In the genomic region with DNA sequence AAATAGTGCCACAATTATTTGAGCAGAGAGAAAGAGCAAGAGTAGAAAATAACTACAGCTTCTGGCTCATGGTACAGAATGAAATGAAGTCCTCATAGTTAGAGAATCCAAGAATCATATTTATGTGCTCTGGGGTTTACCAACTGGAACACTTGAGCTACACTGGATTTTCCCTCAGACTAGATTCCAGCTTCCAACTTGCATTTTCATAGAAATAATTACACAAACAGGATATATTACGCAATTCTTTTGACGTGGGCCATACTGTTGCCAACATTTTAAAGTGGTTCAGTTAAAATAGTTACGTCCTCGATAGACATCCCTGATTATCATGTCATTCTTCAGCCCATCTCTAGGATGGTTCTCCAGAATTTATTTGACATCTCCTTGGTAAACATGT, we compare ENCODE assay signal across 15 cellular contexts.
A peak's percentile ranks its signal among the peaks of the same experiment; 100 is the strongest.
DNase-seq lines count a peak whose midpoint lies in the region; ATAC-seq and TF ChIP-seq lines count a peak whose summit lies in the region.
"Had no signal": no experiment of that assay in that cellular context is flagged by ENCODE, and none has a peak within 500 bp of the region (broad histone marks: within the 10 kb centered on the region; RNA-seq: fewer than 3 reads in every experiment).

No MANE protein-coding gene starts in this region.

- no peaks in the 10 kb centered on the region for H3K9me3 ChIP-seq in right atrium auricular region
- no peaks in the 10 kb centered on the region for H3K9me3 ChIP-seq in right cardiac atrium (ENCODE audit: control insufficient read depth, low read length)
- no peaks in the 10 kb centered on the region for H3K9me3 ChIP-seq in aorta (ENCODE audit: control insufficient read depth, low read length)
- H3K9me3 ChIP-seq: HAP-1, lower lobe of right lung had no signal

- H3K36me3 ChIP-seq in right atrium auricular region (no peaks in the 10 kb centered on the region), aorta (ENCODE audit: control insufficient read depth in 1 of 2, insufficient read depth in 2 of 2, low read length in 1 of 2) (no peaks in the 10 kb centered on the region)
- H3K36me3 ChIP-seq: HAP-1, lower lobe of right lung had no signal

- no peak overlapping the region for H3K4me3 ChIP-seq in right atrium auricular region
- no peak overlapping the region for H3K4me3 ChIP-seq in choroid plexus epithelial cell (ENCODE audit: low read depth, low read length)
- no peak overlapping the region for H3K4me3 ChIP-seq in right cardiac atrium (ENCODE audit: low read length)
- H3K4me3 ChIP-seq in aorta (ENCODE audit: low read length in 2 of 2), result no peak overlapping the region
- H3K4me3 ChIP-seq: HAP-1, lower lobe of right lung had no signal

- no peaks in the 10 kb centered on the region for H3K27me3 ChIP-seq in right atrium auricular region
- H3K27me3 ChIP-seq in right cardiac atrium (ENCODE audit: control insufficient read depth, insufficient read depth), result no peaks in the 10 kb centered on the region
- no peaks in the 10 kb centered on the region for H3K27me3 ChIP-seq in aorta (ENCODE audit: control insufficient read depth in 1 of 2, insufficient read depth in 2 of 2, low read length in 1 of 2)

- no peaks in the 10 kb centered on the region for H3K4me1 ChIP-seq in right atrium auricular region
- no peaks in the 10 kb centered on the region for H3K4me1 ChIP-seq in right cardiac atrium (ENCODE audit: control insufficient read depth, insufficient read depth, low read length)
- no peaks in the 10 kb centered on the region for H3K4me1 ChIP-seq in aorta (ENCODE audit: control insufficient read depth in 1 of 2, insufficient read depth in 2 of 2, low read length in 2 of 2)
- H3K4me1 ChIP-seq: HAP-1, lower lobe of right lung had no signal

- WGBS in right cardiac atrium, result 33% methylated on average over 4 of the region's 4 CpGs
- 31 to 42% methylated on average over 4 of the region's 4 CpGs for WGBS in aorta, 2 donors

- DNase-seq in Right ventricle myocardium superior (no peak), right atrium auricular region (ENCODE audit: low spot score) (no peak), choroid plexus epithelial cell (ENCODE audit: low read depth) (peak; percentile 91), right cardiac atrium (no peak), aorta (no peak), NAMALWA (ENCODE audit: low spot score) (no peak), inferior parietal cortex (ENCODE audit: extremely low spot score) (no peak)
- DNase-seq in stimulated activated naive CD4-positive, alpha-beta T cell (lab: John Stamatoyannopoulos, UW), result no peak
- DNase-seq: activated CD8-positive, alpha-beta memory T cell treated with anti-CD3 and anti-CD28 coated beads for 24 hours; activated effector memory CD4-positive, alpha-beta T cell treated with anti-CD3 and anti-CD28 coated beads, Interleukin-2, amount 50 U/mL, for 16 hours; hypothalamus; lower lobe of right lung; NCI-H1048; NCI-H2171 had no signal

- H3K27ac ChIP-seq in right atrium auricular region (peak overlapping the region in 1 of 2 donors; percentile 15), right cardiac atrium (ENCODE audit: low read length) (no peak overlapping the region), aorta (ENCODE audit: low read depth in 1 of 2, low read length in 2 of 2) (no peak overlapping the region)
- H3K27ac ChIP-seq: lower lobe of right lung had no signal

- ATAC-seq in Right ventricle myocardium superior (ENCODE audit: poor library complexity) (peak; percentile 87), right cardiac atrium (peak; percentile 62 to 89), aorta (ENCODE audit: low FRiP score) (peak; percentile 82)

- no peak for TF ChIP-seq CTCF in right atrium auricular region (IDR thresholded peaks at IDR 0.05)
- TF ChIP-seq CTCF in choroid plexus epithelial cell (conservative IDR thresholded peaks at IDR 0.05; ENCODE audit: low read depth, low read length), result no peak

- intact Hi-C loops in Right ventricle myocardium superior (cut with DNase I) (no loop called here), right cardiac atrium (cut with DNase I) (no loop called here), aorta (cut with DNase I) (no loop called here)
